In genomic region chr5:91468643-91469422, GRCh38 we compare ENCODE assay signal across 12 cellular contexts.
DNase-seq lines count a peak whose midpoint lies in the region; ATAC-seq and TF ChIP-seq lines count a peak whose summit lies in the region.
"Had no signal": no experiment of that assay in that cellular context is flagged by ENCODE, and none has a peak within 500 bp of the region (broad histone marks: within the 10 kb centered on the region; RNA-seq: fewer than 3 reads in every experiment).

No MANE protein-coding gene starts in this region.

- no peaks in the 10 kb centered on the region for H3K9me3 ChIP-seq in tibial artery

- H3K27ac ChIP-seq in tibial artery = peak overlapping the region; percentile 15 to 50

- intact Hi-C loops in activated CD8-positive, alpha-beta T cell treated with anti-CD3 and anti-CD28 coated beads for 36 hours (cut with micrococcal nuclease) = no loop called here
- intact Hi-C loops in tibial artery (cut with DNase I; ENCODE audit: low total_unique reads) = no loop called here

- ATAC-seq in activated CD8-positive, alpha-beta T cell treated with anti-CD3 and anti-CD28 coated beads for 36 hours = no peak
- ATAC-seq in activated CD8-positive, alpha-beta T cell treated with anti-CD3 and anti-CD28 coated beads, Interleukin-2, amount 10 ng/mL, durations not matched to agents 7 days and 5 days = no peak
- ATAC-seq in activated naive CD8-positive, alpha-beta T cell treated with anti-CD3 and anti-CD28 coated beads, Interleukin-2, amount 50 U/mL, for 24 hours = no peak
- ATAC-seq in activated CD4-positive, CD25-positive, alpha-beta regulatory T cell treated with anti-CD3 and anti-CD28 coated beads, Interleukin-2, amount 50 U/mL, for 24 hours = no peak
- ATAC-seq: T-helper 17 cell had no signal

- H3K36me3 ChIP-seq in tibial artery = no peaks in the 10 kb centered on the region

- POLR2A ChIA-PET in activated CD8-positive, alpha-beta T cell treated with anti-CD3 and anti-CD28 coated beads for 36 hours (lab: Charles Lee) = no interaction called here
- POLR2A ChIA-PET in activated CD8-positive, alpha-beta T cell treated with anti-CD3 and anti-CD28 coated beads, Interleukin-2, amount 10 ng/mL, durations not matched to agents 7 days and 5 days (lab: Charles Lee) = no interaction called here

- DNase-seq in activated CD8-positive, alpha-beta T cell treated with anti-CD3 and anti-CD28 coated beads for 36 hours = no peak
- DNase-seq in activated CD8-positive, alpha-beta T cell treated with anti-CD3 and anti-CD28 coated beads, Interleukin-2, amount 10 ng/mL, durations not matched to agents 7 days and 5 days = no peak
- no peak for DNase-seq in activated naive CD8-positive, alpha-beta T cell treated with anti-CD3 and anti-CD28 coated beads, Interleukin-2, amount 50 U/mL, for 24 hours
- peak; percentile 9 for DNase-seq in iPS-NIHi11 (ENCODE audit: low spot score)
- DNase-seq in tibial artery = no peak
- no peak for DNase-seq in stimulated activated CD4-positive, alpha-beta T cell treated with anti-CD3 and anti-CD28 coated beads, Interleukin-4, amount 100 ng/mL, for 1 hour
- no peak for DNase-seq in NCI-H510A (lab: John Stamatoyannopoulos, UW)
- DNase-seq: IMR-90, NCI-H446, T-helper 17 cell had no signal

- no peak overlapping the region for H3K4me3 ChIP-seq in tibial artery

- no peaks in the 10 kb centered on the region for H3K27me3 Mint-ChIP-seq in activated CD8-positive, alpha-beta T cell treated with anti-CD3 and anti-CD28 coated beads for 36 hours
- no peaks in the 10 kb centered on the region for H3K27me3 Mint-ChIP-seq in activated CD8-positive, alpha-beta T cell treated with anti-CD3 and anti-CD28 coated beads, Interleukin-2, amount 10 ng/mL, durations not matched to agents 7 days and 5 days (ENCODE audit: low read depth)
- no peaks in the 10 kb centered on the region for H3K27me3 Mint-ChIP-seq in activated naive CD8-positive, alpha-beta T cell treated with anti-CD3 and anti-CD28 coated beads, Interleukin-2, amount 50 U/mL, for 24 hours

- H3K27ac Mint-ChIP-seq in activated CD8-positive, alpha-beta T cell treated with anti-CD3 and anti-CD28 coated beads for 36 hours = peak overlapping the region; percentile 19
- no peak overlapping the region for H3K27ac Mint-ChIP-seq in activated CD8-positive, alpha-beta T cell treated with anti-CD3 and anti-CD28 coated beads, Interleukin-2, amount 10 ng/mL, durations not matched to agents 7 days and 5 days
- no peak overlapping the region for H3K27ac Mint-ChIP-seq in activated naive CD8-positive, alpha-beta T cell treated with anti-CD3 and anti-CD28 coated beads, Interleukin-2, amount 50 U/mL, for 24 hours
- H3K27ac Mint-ChIP-seq: T-helper 17 cell had no signal

- no peak for TF ChIP-seq CTCF in activated CD8-positive, alpha-beta T cell treated with anti-CD3 and anti-CD28 coated beads for 36 hours (IDR thresholded peaks at IDR 0.05)
- TF ChIP-seq CTCF in tibial artery (IDR thresholded peaks at IDR 0.05) = no peak

- CTCF ChIA-PET in activated CD8-positive, alpha-beta T cell treated with anti-CD3 and anti-CD28 coated beads for 36 hours (lab: Charles Lee) = no interaction called here
- CTCF ChIA-PET in activated CD8-positive, alpha-beta T cell treated with anti-CD3 and anti-CD28 coated beads, Interleukin-2, amount 10 ng/mL, durations not matched to agents 7 days and 5 days (lab: Charles Lee) = no interaction called here

- H3K9me3 Mint-ChIP-seq in activated CD8-positive, alpha-beta T cell treated with anti-CD3 and anti-CD28 coated beads for 36 hours = no peaks in the 10 kb centered on the region
- H3K9me3 Mint-ChIP-seq in activated CD8-positive, alpha-beta T cell treated with anti-CD3 and anti-CD28 coated beads, Interleukin-2, amount 10 ng/mL, durations not matched to agents 7 days and 5 days (ENCODE audit: insufficient read depth) = no peaks in the 10 kb centered on the region
- peaks cover 9% of the 10 kb centered on the region for H3K9me3 Mint-ChIP-seq in activated naive CD8-positive, alpha-beta T cell treated with anti-CD3 and anti-CD28 coated beads, Interleukin-2, amount 50 U/mL, for 24 hours

- no peaks in the 10 kb centered on the region for H3K36me3 Mint-ChIP-seq in activated CD8-positive, alpha-beta T cell treated with anti-CD3 and anti-CD28 coated beads for 36 hours (ENCODE audit: low read depth)
- H3K36me3 Mint-ChIP-seq in activated CD8-positive, alpha-beta T cell treated with anti-CD3 and anti-CD28 coated beads, Interleukin-2, amount 10 ng/mL, durations not matched to agents 7 days and 5 days (ENCODE audit: low read depth) = no peaks in the 10 kb centered on the region
- no peaks in the 10 kb centered on the region for H3K36me3 Mint-ChIP-seq in activated naive CD8-positive, alpha-beta T cell treated with anti-CD3 and anti-CD28 coated beads, Interleukin-2, amount 50 U/mL, for 24 hours (ENCODE audit: low read depth)

- H3K4me3 Mint-ChIP-seq in activated CD8-positive, alpha-beta T cell treated with anti-CD3 and anti-CD28 coated beads for 36 hours = no peak overlapping the region
- no peak overlapping the region for H3K4me3 Mint-ChIP-seq in activated CD8-positive, alpha-beta T cell treated with anti-CD3 and anti-CD28 coated beads, Interleukin-2, amount 10 ng/mL, durations not matched to agents 7 days and 5 days
- H3K4me3 Mint-ChIP-seq in activated naive CD8-positive, alpha-beta T cell treated with anti-CD3 and anti-CD28 coated beads, Interleukin-2, amount 50 U/mL, for 24 hours = peak overlapping the region; percentile 28
- H3K4me3 Mint-ChIP-seq: neural crest cell, T-helper 17 cell had no signal

- no peaks in the 10 kb centered on the region for H3K27me3 ChIP-seq in tibial artery

- H3K4me1 ChIP-seq in tibial artery = peaks cover 0 to 22% (median 0%) of the 10 kb centered on the region in 4 donors

- H3K4me1 Mint-ChIP-seq in activated CD8-positive, alpha-beta T cell treated with anti-CD3 and anti-CD28 coated beads for 36 hours (ENCODE audit: low read depth) = peaks cover 15% of the 10 kb centered on the region
- H3K4me1 Mint-ChIP-seq in activated CD8-positive, alpha-beta T cell treated with anti-CD3 and anti-CD28 coated beads, Interleukin-2, amount 10 ng/mL, durations not matched to agents 7 days and 5 days (ENCODE audit: low read depth) = peaks cover 9% of the 10 kb centered on the region
- peaks cover 16% of the 10 kb centered on the region for H3K4me1 Mint-ChIP-seq in activated naive CD8-positive, alpha-beta T cell treated with anti-CD3 and anti-CD28 coated beads, Interleukin-2, amount 50 U/mL, for 24 hours
